In the genomic region with DNA sequence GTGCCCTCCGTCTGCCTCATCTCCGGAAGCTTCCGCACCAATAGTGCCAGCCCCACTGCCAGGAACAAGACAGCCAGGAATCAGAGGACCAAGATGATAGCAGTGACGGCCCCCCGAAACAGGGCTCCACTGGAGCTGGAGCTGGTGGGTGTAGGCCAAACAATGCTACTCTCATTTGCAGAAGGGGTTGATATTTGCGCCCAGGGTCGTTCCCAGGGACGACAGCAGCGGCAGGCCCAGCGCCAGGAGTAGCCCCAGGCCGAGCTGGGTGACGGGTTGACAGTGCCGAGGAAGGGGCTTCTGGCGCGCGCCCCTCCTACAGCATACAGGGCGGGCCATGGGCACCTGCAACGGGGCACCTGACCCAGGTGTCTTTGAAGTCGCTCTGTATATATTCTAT, we compare ENCODE assay signal across 18 cellular contexts.
"Had no signal": no experiment of that assay in that cellular context is flagged by ENCODE, and none has a peak within 500 bp of the region (broad histone marks: within the 10 kb centered on the region; RNA-seq: fewer than 3 reads in every experiment).

No MANE protein-coding gene starts in this region.

- H3K4me1 Mint-ChIP-seq: natural killer cell; stimulated activated effector memory CD8-positive, alpha-beta T cell treated with anti-CD3 and anti-CD28 coated beads, Interleukin-12 subunit alpha, Interleukin-12 subunit beta, amount 100 ng/mL, for 72 hours had no signal

- H3K36me3 Mint-ChIP-seq: stimulated activated effector memory CD8-positive, alpha-beta T cell treated with anti-CD3 and anti-CD28 coated beads, Interleukin-12 subunit alpha, Interleukin-12 subunit beta, amount 100 ng/mL, for 72 hours had no signal

- DNase-seq: caudate nucleus; cerebellar nuclear complex; dorsolateral prefrontal cortex; effector CD4-positive, alpha-beta T cell; head of caudate nucleus; kidney glomerular epithelial cell; left colon; left ventricle myocardium inferior; lower lobe of right lung; natural killer cell; small intestine; stimulated activated CD4-positive, alpha-beta T cell treated with anti-CD3 and anti-CD28 coated beads, Interleukin-2, amount 100 ng/mL, for 24 hours; stimulated activated CD4-positive, alpha-beta T cell treated with anti-CD3 and anti-CD28 coated beads, Interleukin-4, amount 100 ng/mL, for 24 hours; stimulated activated naive CD4-positive, alpha-beta T cell treated with Interleukin-2 at 50 U/mL for 16 hours; stomach; thyroid gland; trophoblast cell had no signal

- H3K27ac Mint-ChIP-seq: natural killer cell; stimulated activated effector memory CD8-positive, alpha-beta T cell treated with anti-CD3 and anti-CD28 coated beads, Interleukin-12 subunit alpha, Interleukin-12 subunit beta, amount 100 ng/mL, for 72 hours had no signal

- ATAC-seq: left colon; stimulated activated effector memory CD8-positive, alpha-beta T cell treated with anti-CD3 and anti-CD28 coated beads, Interleukin-12 subunit alpha, Interleukin-12 subunit beta, amount 100 ng/mL, for 72 hours had no signal

- H3K4me3 Mint-ChIP-seq: natural killer cell; stimulated activated effector memory CD8-positive, alpha-beta T cell treated with anti-CD3 and anti-CD28 coated beads, Interleukin-12 subunit alpha, Interleukin-12 subunit beta, amount 100 ng/mL, for 72 hours had no signal
